Comparison of ENCODE assay signal across 13 cellular contexts in genomic region chr9:136401173-136401922, GRCh38. TPM values are rescaled to one million over a fixed set of nuclear protein-coding genes. Genes with fewer than 3 reads are reported as not detected.
DNase-seq lines count a peak whose midpoint lies in the region; ATAC-seq and TF ChIP-seq lines count a peak whose summit lies in the region.
"Had no signal": no experiment of that assay in that cellular context is flagged by ENCODE, and none has a peak within 500 bp of the region (broad histone marks: within the 10 kb centered on the region; RNA-seq: fewer than 3 reads in every experiment).

No MANE protein-coding gene starts in this region.

- H3K27ac Mint-ChIP-seq in MCF 10A (ENCODE audit: low read depth, unreplicated experiment), result peak overlapping the region; percentile 39
- H3K27ac Mint-ChIP-seq in effector memory CD8-positive, alpha-beta T cell, result peak overlapping the region; percentile 31 to 90
- H3K27ac Mint-ChIP-seq in stimulated activated memory B cell treated with anti-CD40 and anti-IgM and Interleukin-4, amounts not matched to agents 10 μg/mL and 1 μg/mL and 100 μg/mL, for 72 hours, result peak overlapping the region; percentile 86

- H3K27me3 Mint-ChIP-seq in MCF 10A (ENCODE audit: insufficient read depth, unreplicated experiment), result no peaks in the 10 kb centered on the region
- H3K27me3 Mint-ChIP-seq in effector memory CD8-positive, alpha-beta T cell, result no peaks in the 10 kb centered on the region
- no peaks in the 10 kb centered on the region for H3K27me3 Mint-ChIP-seq in stimulated activated memory B cell treated with anti-CD40 and anti-IgM and Interleukin-4, amounts not matched to agents 10 μg/mL and 1 μg/mL and 100 μg/mL, for 72 hours

- no peaks in the 10 kb centered on the region for H3K9me3 Mint-ChIP-seq in MCF 10A (ENCODE audit: unreplicated experiment)
- H3K9me3 Mint-ChIP-seq in effector memory CD8-positive, alpha-beta T cell, result no peaks in the 10 kb centered on the region
- H3K9me3 Mint-ChIP-seq in stimulated activated memory B cell treated with anti-CD40 and anti-IgM and Interleukin-4, amounts not matched to agents 10 μg/mL and 1 μg/mL and 100 μg/mL, for 72 hours, result no peaks in the 10 kb centered on the region

- ATAC-seq in effector memory CD8-positive, alpha-beta T cell (replicated peaks), result no peak
- ATAC-seq in stimulated activated memory B cell treated with anti-CD40 and anti-IgM and Interleukin-4, amounts not matched to agents 10 μg/mL and 1 μg/mL and 100 μg/mL, for 72 hours, result no peak
- ATAC-seq in GM19467 (IDR thresholded peaks at IDR 0.05; ENCODE audit: unreplicated experiment), result no peak

- H3K36me3 ChIP-seq in mammary epithelial cell (ENCODE audit: insufficient read depth, low read length) (peaks cover 3% of the 10 kb centered on the region), SK-N-MC (ENCODE audit: insufficient read depth, low read length) (peaks cover 41% of the 10 kb centered on the region)

- no peak overlapping the region for H3K4me2 ChIP-seq in mammary epithelial cell (ENCODE audit: insufficient read depth, low read depth, low read length)

- WGBS in mammary epithelial cell (ENCODE audit: low coverage, missing lambda C conversion rate), result 92% methylated on average over 15 of the region's 18 CpGs

- BruUV-seq in MCF 10A (replicated peaks; lab: Mats Ljungman, UMichigan) (no TSS peak), mammary epithelial cell (replicated peaks; lab: Mats Ljungman, UMichigan) (no TSS peak)

- no peak overlapping the region for H3K4me3 Mint-ChIP-seq in MCF 10A (ENCODE audit: unreplicated experiment)
- peak overlapping the region; percentile 51 to 54 for H3K4me3 Mint-ChIP-seq in effector memory CD8-positive, alpha-beta T cell
- peak overlapping the region; percentile 36 for H3K4me3 Mint-ChIP-seq in stimulated activated memory B cell treated with anti-CD40 and anti-IgM and Interleukin-4, amounts not matched to agents 10 μg/mL and 1 μg/mL and 100 μg/mL, for 72 hours

- H3K27me3 ChIP-seq in mammary epithelial cell (ENCODE audit: insufficient read depth, low read length), result no peaks in the 10 kb centered on the region
- H3K27me3 ChIP-seq: SJCRH30 had no signal

- H2AFZ ChIP-seq in mammary epithelial cell (ENCODE audit: low read depth, low read length), result no peak overlapping the region

- CTCF ChIA-PET in MCF 10A (lab: Yijun Ruan, JAX) (interaction anchor here (0.6 to 1.6 kb wide), 17 partner anchors 8 to 663 kb away, joined by 3 to 14 read pairs (median 4); partner anchors contain the start of genes DNLZ and GPSM1), mammary epithelial cell (lab: Charles Lee; ENCODE audit: low non-redundant PET) (no interaction called here)

- H3K9me3 ChIP-seq in mammary epithelial cell (replicated peaks; ENCODE audit: insufficient read depth, low read length) (no peaks in the 10 kb centered on the region), SK-N-MC (ENCODE audit: low read depth, low read length) (no peaks in the 10 kb centered on the region)
- H3K9me3 ChIP-seq: SJCRH30 had no signal

- H3K79me2 ChIP-seq in mammary epithelial cell (ENCODE audit: insufficient read depth, low read length), result peaks cover 33% of the 10 kb centered on the region

- DNase-seq in MCF 10A (ENCODE audit: unreplicated experiment) (no peak), mammary epithelial cell (no peak), SK-N-MC (ENCODE audit: low read depth, low spot score) (no peak), substantia nigra (lab: John Stamatoyannopoulos, UW) (no peak), CD1c-positive myeloid dendritic cell (ENCODE audit: extremely low spot score) (no peak)
- DNase-seq in effector memory CD8-positive, alpha-beta T cell, result no peak
- DNase-seq: AML-193; cortex of kidney; NCI-H187 treated with DMSO at 0.1 percent for 48 hours; NK-92 treated with Interleukin-12 subunit alpha and Interleukin-12 subunit beta, amount 100 ng/mL, for 24 hours; SJCRH30 had no signal

- H3K9ac ChIP-seq in mammary epithelial cell (ENCODE audit: insufficient read depth, low read length), result no peak overlapping the region
- no peak overlapping the region for H3K9ac ChIP-seq in SK-N-MC (ENCODE audit: insufficient read length)

- in situ Hi-C loops in mammary epithelial cell (cut with MboI; ENCODE audit: low sequenced_read_pairs in 2 of 2), result no loop called here

- POLR2A ChIA-PET in MCF 10A (lab: Yijun Ruan, JAX), result interaction anchor here (0.6 to 5.5 kb wide), 5 partner anchors 8 to 340 kb away, joined by 3 to 37 read pairs (median 3); partner anchors contain the start of genes DNLZ, ENTR1 and PMPCA

- H3K27ac ChIP-seq in mammary epithelial cell (ENCODE audit: insufficient read depth, low read depth, low read length) (no peak overlapping the region), SK-N-MC (peak overlapping the region; percentile 54; the same call in 1 of the 2 replicates), substantia nigra (ENCODE audit: low read depth, low read length, poor library complexity, severe bottlenecking) (no peak overlapping the region)

- TF ChIP-seq CTCF in MCF 10A (IDR thresholded peaks at IDR 0.05; ENCODE audit: unreplicated experiment) (no peak), mammary epithelial cell (conservative IDR thresholded peaks at IDR 0.05 in 1 of 2, IDR thresholded peaks at IDR 0.05 in 1 of 2; ENCODE audit: extremely low read depth in 1 of 2, insufficient read depth in 1 of 2, low read depth in 1 of 2, low read length in 2 of 2) (no peak)

- dilution Hi-C loops in mammary epithelial cell (cut with HindIII; ENCODE audit: low sequenced_read_pairs), result no loop called here

- H3K4me1 ChIP-seq in mammary epithelial cell (ENCODE audit: insufficient read depth, low read length), result peaks cover 15% of the 10 kb centered on the region

- H3K36me3 Mint-ChIP-seq in MCF 10A (ENCODE audit: insufficient read depth, unreplicated experiment), result peaks cover 50% of the 10 kb centered on the region
- peaks cover 55% of the 10 kb centered on the region for H3K36me3 Mint-ChIP-seq in effector memory CD8-positive, alpha-beta T cell (ENCODE audit: insufficient read depth)
- H3K36me3 Mint-ChIP-seq in stimulated activated memory B cell treated with anti-CD40 and anti-IgM and Interleukin-4, amounts not matched to agents 10 μg/mL and 1 μg/mL and 100 μg/mL, for 72 hours, result peaks cover 27% of the 10 kb centered on the region

- no peaks in the 10 kb centered on the region for H4K20me1 ChIP-seq in mammary epithelial cell (ENCODE audit: insufficient read depth, low read length)

- H3K4me3 ChIP-seq in mammary epithelial cell (replicated peaks in 1 of 3; ENCODE audit: insufficient read depth in 1 of 3, low read depth in 2 of 3, low read length in 3 of 3), result no peak overlapping the region
- H3K4me3 ChIP-seq in SK-N-MC, result no peak overlapping the region

- intact Hi-C loops in MCF 10A (cut with micrococcal nuclease) (no loop called here), mammary epithelial cell (cut with micrococcal nuclease) (loop anchor here (5.0 kb wide), 1 partner anchor 241 kb away; no protein-coding TSS in a partner anchor)

- H3K4me1 Mint-ChIP-seq in MCF 10A (ENCODE audit: insufficient read depth, unreplicated experiment), result no peaks in the 10 kb centered on the region
- peaks cover 27 to 46% of the 10 kb centered on the region in 2 donors for H3K4me1 Mint-ChIP-seq in effector memory CD8-positive, alpha-beta T cell (ENCODE audit: low read depth in 2 of 2)
- peaks cover 62% of the 10 kb centered on the region for H3K4me1 Mint-ChIP-seq in stimulated activated memory B cell treated with anti-CD40 and anti-IgM and Interleukin-4, amounts not matched to agents 10 μg/mL and 1 μg/mL and 100 μg/mL, for 72 hours

RNA-seq across cellular contexts. Expression of gene SNAPC4, which starts 1.4 kb away (rescaled TPM):
- total RNA-seq in MCF 10A (2022) (9.6 and 9.9 TPM in 2 replicates), mammary epithelial cell (1 to 10 TPM; 7.0 to 9.2 TPM)
- polyA plus RNA-seq in mammary epithelial cell, result 2.9 TPM
- polyA minus RNA-seq in mammary epithelial cell, result 0.52 TPM

RNA-seq across cellular contexts. Expression of gene ENTR1, which starts 9.1 kb away (rescaled TPM):
- 58.9 and 82.2 TPM in 2 replicates for total RNA-seq in MCF 10A (2022)
- 10 to 100 TPM; 28.5 to 62.0 TPM for total RNA-seq in mammary epithelial cell
- 37.1 TPM for polyA plus RNA-seq in mammary epithelial cell
- polyA minus RNA-seq in mammary epithelial cell, result 38.7 TPM

RNA-seq across cellular contexts. Expression of gene PMPCA, which starts 9.1 kb away (rescaled TPM):
- 66.0 and 66.3 TPM in 2 replicates for total RNA-seq in MCF 10A (2022)
- total RNA-seq in mammary epithelial cell, result 10 to 100 TPM; 41.7 to 68.8 TPM
- polyA plus RNA-seq in mammary epithelial cell, result 69.4 TPM
- polyA minus RNA-seq in mammary epithelial cell, result 47.2 TPM

RNA-seq across cellular contexts. Expression of gene CARD9, which starts 27.9 kb away (rescaled TPM):
- 0.33 and 0.69 TPM in 2 replicates for total RNA-seq in MCF 10A (2022)
- total RNA-seq in mammary epithelial cell, result 1 to 10 TPM in 1 of 2 donors, under 1 TPM in 1; 0.47 to 1.0 TPM
- polyA plus RNA-seq in mammary epithelial cell, result 0.14 TPM
- not detected for polyA minus RNA-seq in mammary epithelial cell

RNA-seq across cellular contexts. Expression of gene DNLZ, which starts 37.8 kb away (rescaled TPM):
- 24.5 and 30.5 TPM in 2 replicates for total RNA-seq in MCF 10A (2022)
- 10 to 100 TPM; 11.7 to 33.9 TPM for total RNA-seq in mammary epithelial cell
- 13.8 TPM for polyA plus RNA-seq in mammary epithelial cell
- polyA minus RNA-seq in mammary epithelial cell, result not detected
